In genomic region chr14:75549169-75549568, GRCh38 we compare ENCODE assay signal across 12 cellular contexts. TPM values are rescaled to one million over a fixed set of nuclear protein-coding genes. Genes with fewer than 3 reads are reported as not detected.
DNase-seq lines count a peak whose midpoint lies in the region; ATAC-seq and TF ChIP-seq lines count a peak whose summit lies in the region.
"Had no signal": no experiment of that assay in that cellular context is flagged by ENCODE, and none has a peak within 500 bp of the region (broad histone marks: within the 10 kb centered on the region; RNA-seq: fewer than 3 reads in every experiment).

No MANE protein-coding gene starts in this region.

- peak overlapping the region; percentile 29 for H3K27ac Mint-ChIP-seq in activated CD8-positive, alpha-beta memory T cell treated with anti-CD3 and anti-CD28 coated beads, Interleukin-2, amount 10 ng/mL, durations not matched to agents 7 days and 5 days
- H3K27ac Mint-ChIP-seq in type B pancreatic cell = no peak overlapping the region

- H3K9me3 Mint-ChIP-seq in activated CD8-positive, alpha-beta memory T cell treated with anti-CD3 and anti-CD28 coated beads, Interleukin-2, amount 10 ng/mL, durations not matched to agents 7 days and 5 days (ENCODE audit: low read depth) = no peaks in the 10 kb centered on the region
- no peaks in the 10 kb centered on the region for H3K9me3 Mint-ChIP-seq in type B pancreatic cell

- H3K9me3 ChIP-seq in spleen = no peaks in the 10 kb centered on the region
- no peaks in the 10 kb centered on the region for H3K9me3 ChIP-seq in tibial artery
- H3K9me3 ChIP-seq: body of pancreas, stomach had no signal

- H3K36me3 Mint-ChIP-seq in activated CD8-positive, alpha-beta memory T cell treated with anti-CD3 and anti-CD28 coated beads, Interleukin-2, amount 10 ng/mL, durations not matched to agents 7 days and 5 days = peaks cover 41% of the 10 kb centered on the region
- H3K36me3 Mint-ChIP-seq in type B pancreatic cell = no peaks in the 10 kb centered on the region

- TF ChIP-seq CTCF in type B pancreatic cell (conservative IDR thresholded peaks at IDR 0.05) (no peak), spleen (IDR thresholded peaks at IDR 0.05 in 8 of 11, conservative IDR thresholded peaks at IDR 0.05 in 3 of 11) (no peak), tibial artery (IDR thresholded peaks at IDR 0.05) (no peak)

- no peak for DNase-seq in activated CD8-positive, alpha-beta memory T cell treated with anti-CD3 and anti-CD28 coated beads, Interleukin-2, amount 10 ng/mL, durations not matched to agents 7 days and 5 days
- no peak for DNase-seq in activated CD8-positive, alpha-beta memory T cell treated with anti-CD3 and anti-CD28 coated beads, Interleukin-2, amount 50 U/mL, for 48 hours
- peak; percentile 14 for DNase-seq in MV-4-11 (lab: John Stamatoyannopoulos, UW)
- DNase-seq in stimulated activated CD8-positive, alpha-beta memory T cell treated with anti-CD3 and anti-CD28 coated beads, Interleukin-4, amount 100 ng/mL, for 48 hours = peak; percentile 54
- no peak for DNase-seq in type B pancreatic cell (ENCODE audit: extremely low spot score, unreplicated experiment)
- no peak for DNase-seq in spleen
- DNase-seq in tibial artery = no peak
- DNase-seq: MM.1S, stomach had no signal

- ATAC-seq in activated CD8-positive, alpha-beta memory T cell treated with anti-CD3 and anti-CD28 coated beads, Interleukin-2, amount 10 ng/mL, durations not matched to agents 7 days and 5 days = peak; percentile 38
- ATAC-seq in GM21737 (IDR thresholded peaks at IDR 0.05; ENCODE audit: unreplicated experiment) = peak; percentile 52
- ATAC-seq: body of pancreas had no signal

- no peaks in the 10 kb centered on the region for H3K27me3 Mint-ChIP-seq in activated CD8-positive, alpha-beta memory T cell treated with anti-CD3 and anti-CD28 coated beads, Interleukin-2, amount 10 ng/mL, durations not matched to agents 7 days and 5 days
- H3K27me3 Mint-ChIP-seq in type B pancreatic cell = no peaks in the 10 kb centered on the region

- peaks cover 0 to 41% (median 16%) of the 10 kb centered on the region in 6 donors for H3K4me1 ChIP-seq in spleen
- no peaks in the 10 kb centered on the region for H3K4me1 ChIP-seq in tibial artery
- H3K4me1 ChIP-seq: body of pancreas had no signal

- no peak for TF ChIP-seq POLR2A in spleen (IDR thresholded peaks at IDR 0.05)

- CTCF ChIA-PET in activated CD8-positive, alpha-beta memory T cell treated with anti-CD3 and anti-CD28 coated beads, Interleukin-2, amount 10 ng/mL, durations not matched to agents 7 days and 5 days (lab: Charles Lee) = interaction anchor here (1.4 to 4.7 kb wide), 3 partner anchors 10 to 60 kb away, joined by 4 to 33 read pairs (median 4); no protein-coding TSS in a partner anchor

- no peak overlapping the region for H3K4me3 Mint-ChIP-seq in activated CD8-positive, alpha-beta memory T cell treated with anti-CD3 and anti-CD28 coated beads, Interleukin-2, amount 10 ng/mL, durations not matched to agents 7 days and 5 days
- no peak overlapping the region for H3K4me3 Mint-ChIP-seq in type B pancreatic cell

- intact Hi-C loops in spleen (cut with DNase I; ENCODE audit: low total_unique reads) (no loop called here), tibial artery (cut with DNase I; ENCODE audit: low total_unique reads) (no loop called here)

- H3K27me3 ChIP-seq in spleen (replicated peaks in 1 of 7) (no peaks in the 10 kb centered on the region), tibial artery (peaks cover 0 to 15% of the 10 kb centered on the region in 2 donors)
- H3K27me3 ChIP-seq: body of pancreas had no signal

- H3K27ac ChIP-seq in spleen = peak overlapping the region in 2 of 8 donors; percentile 7 to 28
- H3K27ac ChIP-seq in tibial artery = no peak overlapping the region
- H3K27ac ChIP-seq: body of pancreas, stomach, VCaP had no signal

- H3K36me3 ChIP-seq in spleen (peaks cover 0 to 31% (median 10%) of the 10 kb centered on the region in 6 donors), tibial artery (no peaks in the 10 kb centered on the region)

- H3K4me3 ChIP-seq in spleen = no peak overlapping the region
- no peak overlapping the region for H3K4me3 ChIP-seq in tibial artery
- H3K4me3 ChIP-seq: body of pancreas, stomach had no signal

- H3K4me1 Mint-ChIP-seq in activated CD8-positive, alpha-beta memory T cell treated with anti-CD3 and anti-CD28 coated beads, Interleukin-2, amount 10 ng/mL, durations not matched to agents 7 days and 5 days = peaks cover 72% of the 10 kb centered on the region
- H3K4me1 Mint-ChIP-seq in type B pancreatic cell (ENCODE audit: unreplicated experiment) = peaks cover 6% of the 10 kb centered on the region

- 53 to 68% (median 62%) methylated on average over 5 of the region's 5 CpGs for WGBS in spleen, 5 donors

RNA-seq across cellular contexts. Expression of gene BATF, which starts 26.9 kb away (rescaled TPM):
- 10 to 100 TPM; 74.6 to 81.3 TPM for total RNA-seq in activated CD8-positive, alpha-beta memory T cell treated with anti-CD3 and anti-CD28 coated beads, Interleukin-2, amount 10 ng/mL, durations not matched to agents 7 days and 5 days
- total RNA-seq in type B pancreatic cell (ENCODE audit: low replicate concordance) = 2.2 and 2.6 TPM in 2 replicates
- 10 to 100 TPM; 14.4 to 67.9 (median 28.0) TPM for total RNA-seq in spleen
- polyA plus RNA-seq in spleen = 10 to 100 TPM; 39.5 to 49.2 (median 44.2) TPM
- total RNA-seq: body of pancreas had no signal

RNA-seq across cellular contexts. Expression of gene FLVCR2, which starts 29.3 kb away (rescaled TPM):
- 1 to 10 TPM; 2.1 to 5.8 TPM for total RNA-seq in activated CD8-positive, alpha-beta memory T cell treated with anti-CD3 and anti-CD28 coated beads, Interleukin-2, amount 10 ng/mL, durations not matched to agents 7 days and 5 days
- total RNA-seq in type B pancreatic cell (ENCODE audit: low replicate concordance) (5.6 and 11.8 TPM in 2 replicates), spleen (10 to 100 TPM; 20.5 to 47.9 (median 35.5) TPM)
- 1 to 10 TPM; 4.8 to 5.5 (median 5.0) TPM for polyA plus RNA-seq in spleen

Comparison
In these comparisons a context has a peak if more than half of its experiments do, and no peak if none do; other contexts are left out.
1. DNase-seq: peak in MV-4-11 (single experiment) and stimulated activated CD8-positive, alpha-beta memory T cell treated with anti-CD3 and anti-CD28 coated beads, Interleukin-4, amount 100 ng/mL, for 48 hours (single experiment); none in activated CD8-positive, alpha-beta memory T cell treated with anti-CD3 and anti-CD28 coated beads, Interleukin-2, amount 10 ng/mL, durations not matched to agents 7 days and 5 days (single experiment), activated CD8-positive, alpha-beta memory T cell treated with anti-CD3 and anti-CD28 coated beads, Interleukin-2, amount 50 U/mL, for 48 hours (single experiment), type B pancreatic cell (single experiment), spleen (single experiment) and tibial artery (0 of 2).